Comparison of ENCODE assay signal across 8 cellular contexts in the genomic region with DNA sequence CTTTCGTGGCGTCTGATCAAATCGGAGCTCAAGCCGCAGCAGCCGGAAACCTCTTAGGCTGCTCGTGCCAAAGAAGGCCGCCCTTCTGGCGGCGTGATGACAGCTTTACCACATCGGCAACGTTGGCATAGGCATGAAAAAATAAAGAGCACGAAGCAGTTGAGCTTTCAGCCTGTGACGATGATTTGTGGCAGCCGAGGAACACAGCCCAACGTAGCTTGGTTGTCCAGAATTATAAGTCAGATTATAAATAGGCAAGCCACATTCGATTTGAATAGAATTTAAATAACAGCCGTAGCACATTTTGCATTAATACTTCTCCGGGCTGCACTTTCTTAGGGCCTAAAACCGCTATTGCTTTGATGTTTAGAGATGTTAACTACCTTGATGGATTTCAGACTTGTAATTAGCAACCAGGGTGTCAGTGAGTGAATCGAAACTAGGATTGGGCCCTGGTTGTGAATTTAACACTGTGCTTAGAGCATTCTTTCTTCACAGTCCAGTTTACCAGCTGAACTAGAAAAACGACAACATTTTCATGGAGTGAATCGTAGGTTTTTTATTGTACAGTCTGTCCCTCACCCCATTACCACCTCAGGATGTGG. TPM values are rescaled to one million over a fixed set of nuclear protein-coding genes. Genes with fewer than 3 reads are reported as not detected.
DNase-seq lines count a peak whose midpoint lies in the region; ATAC-seq, FAIRE-seq and TF ChIP-seq lines count a peak whose summit lies in the region.

No MANE protein-coding gene starts in this region.

- H3K27me3 ChIP-seq in GM06990 (replicated peaks; ENCODE audit: control insufficient read depth, insufficient read depth, low read length) (no peaks in the 10 kb centered on the region), K562 (ENCODE audit: control insufficient read depth in 2 of 2, insufficient read depth in 2 of 2, low read length in 2 of 2) (no peaks in the 10 kb centered on the region; a peak in 1 of 5 replicates), iPS-20b (ENCODE audit: insufficient read depth, low read length) (no peaks in the 10 kb centered on the region), smooth muscle cell (ENCODE audit: low read depth) (no peaks in the 10 kb centered on the region)

- DNase-seq in GM06990 (ENCODE audit: extremely low read depth, insufficient read length) (peak; percentile 6), NCI-H1930 (lab: John Stamatoyannopoulos, UW) (peak; percentile 56 to 76), UCSD-AML1 (lab: John Stamatoyannopoulos, UW; ENCODE audit: unreplicated experiment) (peak; percentile 78), K562 (ENCODE audit: extremely low read depth in 1 of 4, low spot score in 3 of 4) (peak; percentile 35 to 81 (median 44)), smooth muscle cell (lab: John Stamatoyannopoulos, UW; ENCODE audit: unreplicated experiment) (peak; percentile 56), midbrain (lab: John Stamatoyannopoulos, UW) (no peak)

- POLR2A ChIA-PET in K562 (lab: Yijun Ruan, JAX): interaction anchor here (0.7 to 7.8 kb wide), 36 partner anchors 9 to 1236 kb away, joined by 3 to 176 read pairs (median 6); partner anchors contain the start of genes HBS1L, MAP7 and MTFR2

- under 1% methylated on average over 22 of the region's 22 CpGs for WGBS in K562 (ENCODE audit: insufficient coverage, low coverage, missing lambda C conversion rate)
- WGBS in smooth muscle cell (ENCODE audit: low lambda C conversion rate): 7% methylated on average over 22 of the region's 22 CpGs

- H3K79me2 ChIP-seq in K562 (ENCODE audit: control insufficient read depth, insufficient read depth, low read length): peaks cover 50% of the 10 kb centered on the region
- H3K79me2 ChIP-seq in smooth muscle cell (ENCODE audit: low read depth): peaks cover 36% of the 10 kb centered on the region

- H3K4me2 ChIP-seq in K562 (ENCODE audit: insufficient read depth, low read length) (peak overlapping the region; percentile 98), smooth muscle cell (peak overlapping the region; percentile 86)

- H2AFZ ChIP-seq in K562 (ENCODE audit: low read depth, low read length) (peak overlapping the region; percentile 88), smooth muscle cell (ENCODE audit: low read depth) (peak overlapping the region; percentile 22)

- peaks cover 3% of the 10 kb centered on the region for H3K9me1 ChIP-seq in K562 (ENCODE audit: control insufficient read depth, insufficient read depth, low read length)

- TF ChIP-seq CTCF in GM06990 (IDR thresholded peaks at IDR 0.05; ENCODE audit: insufficient read depth, low read length, poor library complexity, severe bottlenecking) (no peak), K562 (IDR thresholded peaks at IDR 0.05 in 2 of 3, conservative IDR thresholded peaks at IDR 0.05 in 1 of 3; ENCODE audit: insufficient read depth in 2 of 3, low read depth in 1 of 3, low read length in 3 of 3) (peak in 1 of 3 experiments; percentile 1; a peak in 1 of 6 replicates), smooth muscle cell (IDR thresholded peaks at IDR 0.05; ENCODE audit: borderline replicate concordance, insufficient read depth, poor library complexity, severe bottlenecking) (no peak)

- H3K36me3 ChIP-seq in GM06990 (ENCODE audit: control insufficient read depth, insufficient read depth, low read length) (no peaks in the 10 kb centered on the region; the same call in 1 of the 2 replicates), K562 (ENCODE audit: control insufficient read depth, insufficient read depth, low read length) (peaks cover 20% of the 10 kb centered on the region; the same call in 2 of the 3 replicates), iPS-20b (ENCODE audit: insufficient read depth, low read depth, low read length) (no peaks in the 10 kb centered on the region), smooth muscle cell (ENCODE audit: low read depth) (no peaks in the 10 kb centered on the region)

- H3K27ac ChIP-seq in K562 (ENCODE audit: extremely low read depth, low read depth, low read length) (peak overlapping the region; percentile 100), iPS-20b (ENCODE audit: low read length) (peak overlapping the region; percentile 92), smooth muscle cell (ENCODE audit: low read depth) (peak overlapping the region; percentile 100)

- 0 out of 4 replicates have a peak, but pooled peaks of 1 of the 2 experiments have one; percentile 6 for TF ChIP-seq RAD21 in K562 (CRISPR knock-in tag; conservative IDR thresholded peaks at IDR 0.05 in 1 of 2, IDR thresholded peaks at IDR 0.05 in 1 of 2)

- TSS peak; percentile 98 for BruUV-seq in K562 (replicated peaks; lab: Mats Ljungman, UMichigan)

- H4K20me1 ChIP-seq in K562 (replicated peaks; ENCODE audit: control insufficient read depth, insufficient read depth, low read length) (peaks cover 36% of the 10 kb centered on the region), smooth muscle cell (ENCODE audit: low read depth) (peaks cover 36% of the 10 kb centered on the region)

- H3K4me1 ChIP-seq in K562 (replicated peaks in 1 of 2; ENCODE audit: control insufficient read depth in 2 of 2, insufficient read depth in 2 of 2, low read length in 2 of 2): peaks cover 7 to 14% of the 10 kb centered on the region in 2 experiments
- H3K4me1 ChIP-seq in iPS-20b (ENCODE audit: insufficient read depth, low read length): peaks cover 8% of the 10 kb centered on the region; the same call in 1 of the 2 replicates
- H3K4me1 ChIP-seq in smooth muscle cell (ENCODE audit: low read depth): peaks cover 19% of the 10 kb centered on the region

- TF ChIP-seq EP300 in K562 (IDR thresholded peaks at IDR 0.05; ENCODE audit: low read length): no peak

- ATAC-seq in HG02798 (IDR thresholded peaks at IDR 0.05; ENCODE audit: poor library complexity, unreplicated experiment): peak; percentile 17
- peak; percentile 24 for ATAC-seq in K562

- FAIRE-seq in K562 (lab: Jason Lieb, UNC): peak; percentile 49

- TF ChIP-seq POLR2A in K562 (conservative IDR thresholded peaks at IDR 0.05): no peak

- in situ Hi-C loops in K562 (cut with MboI): no loop called here

- peaks cover 8% of the 10 kb centered on the region for H3F3A ChIP-seq in smooth muscle cell (ENCODE audit: low read depth)

- CTCF ChIA-PET in K562 (lab: Yijun Ruan, JAX; ENCODE audit: low intra/inter-chr PET ratio): no interaction called here

- H3K9me3 ChIP-seq in K562 (replicated peaks; ENCODE audit: control insufficient read depth, insufficient read depth, low read depth, low read length) (no peaks in the 10 kb centered on the region), iPS-20b (ENCODE audit: insufficient read depth, low read depth, low read length) (no peaks in the 10 kb centered on the region), smooth muscle cell (replicated peaks; ENCODE audit: low read depth) (no peaks in the 10 kb centered on the region)

- intact Hi-C loops in K562 (cut with micrococcal nuclease): no loop called here

- peak overlapping the region; percentile 100 for H3K4me3 ChIP-seq in GM06990 (replicated peaks; ENCODE audit: low read depth, low read length)
- H3K4me3 ChIP-seq in K562: peak overlapping the region; percentile 75
- H3K4me3 ChIP-seq in iPS-20b (ENCODE audit: low read length): peak overlapping the region; percentile 96
- peak overlapping the region; percentile 84 for H3K4me3 ChIP-seq in smooth muscle cell

- H3K9ac ChIP-seq in K562 (ENCODE audit: insufficient read depth in 1 of 2, low read depth in 2 of 2, low read length in 2 of 2) (peak overlapping the region; percentile 98 to 100), iPS-20b (ENCODE audit: low read depth, low read length) (peak overlapping the region; percentile 100), smooth muscle cell (ENCODE audit: low read depth) (peak overlapping the region; percentile 100)

RNA-seq across cellular contexts. Expression of gene BCLAF1, which starts 0.9 kb away (rescaled TPM):
- total RNA-seq in K562 (2011; cell fraction: chromatin; rRNA removed; ENCODE audit: low replicate concordance): 137 and 633 TPM in 2 replicates
- total RNA-seq in K562 (2011; cell fraction: nucleolus; rRNA removed): 47.0 and 65.4 TPM in 2 replicates
- 148 and 223 TPM in 2 replicates for total RNA-seq in K562 (2011; cell fraction: nucleoplasm; rRNA removed)
- total RNA-seq in K562 (2014; rRNA removed) (182 and 286 TPM in 2 replicates), K562 (2014; rRNA removed; fragmentation: Illumina TruSeq; extraction: Trizol) (206 and 262 TPM in 2 replicates), K562 (2015; rRNA removed; fragmentation: Illumina TruSeq; extraction: Trizol) (253 and 263 TPM in 2 replicates), K562 (2021) (144 and 165 TPM in 2 replicates), smooth muscle cell (151 and 193 TPM in 2 replicates)
- polyA plus RNA-seq in K562 (2011; rRNA removed) (96.1 and 102 TPM in 2 replicates), K562 (2014; fragmentation: Illumina TruSeq; extraction: Trizol) (165 and 195 TPM in 2 replicates), K562 (2014; fragmentation: Nextera tagmentation; extraction: Ambion mirVana) (10 to 100 TPM; 65.4 to 87.3 TPM), K562 (2014; rRNA removed) (93.8 and 116 TPM in 2 replicates), smooth muscle cell (61.1 and 68.2 TPM in 2 replicates)
- 23.3 and 33.3 TPM in 2 replicates for polyA plus RNA-seq in K562 (2011; cell fraction: cytosol; rRNA removed)
- polyA plus RNA-seq in K562 (2011; cell fraction: nucleus; rRNA removed): 105 and 150 TPM in 2 replicates
- 53.6 and 80.8 TPM in 2 replicates for polyA plus RNA-seq in K562 (2012)
- 302 and 350 TPM in 2 replicates for polyA minus RNA-seq in K562 (2011; rRNA and poly(A)+ RNA removed)
- 82.9 and 149 TPM in 2 replicates for polyA minus RNA-seq in K562 (2011; cell fraction: cytosol; rRNA and poly(A)+ RNA removed)
- polyA minus RNA-seq in K562 (2011; cell fraction: nucleus; rRNA and poly(A)+ RNA removed): 169 and 344 TPM in 2 replicates

RNA-seq across cellular contexts. Expression of gene MTFR2, which starts 40.4 kb away (rescaled TPM):
- total RNA-seq in K562 (2011; cell fraction: chromatin; rRNA removed; ENCODE audit: low replicate concordance): 37.8 and 63.0 TPM in 2 replicates
- 19.2 and 24.3 TPM in 2 replicates for total RNA-seq in K562 (2011; cell fraction: nucleolus; rRNA removed)
- total RNA-seq in K562 (2011; cell fraction: nucleoplasm; rRNA removed): 26.3 and 35.2 TPM in 2 replicates
- total RNA-seq in K562 (2014; rRNA removed): 10.0 and 10.1 TPM in 2 replicates
- 25.0 and 31.3 TPM in 2 replicates for total RNA-seq in K562 (2014; rRNA removed; fragmentation: Illumina TruSeq; extraction: Trizol)
- total RNA-seq in K562 (2015; rRNA removed; fragmentation: Illumina TruSeq; extraction: Trizol): 17.2 and 17.3 TPM in 2 replicates
- total RNA-seq in K562 (2021): 25.7 and 29.1 TPM in 2 replicates
- 46.7 and 60.1 TPM in 2 replicates for polyA plus RNA-seq in K562 (2011; rRNA removed)
- 45.1 and 49.3 TPM in 2 replicates for polyA plus RNA-seq in K562 (2011; cell fraction: cytosol; rRNA removed)
- 41.8 and 51.2 TPM in 2 replicates for polyA plus RNA-seq in K562 (2011; cell fraction: nucleus; rRNA removed)
- polyA plus RNA-seq in K562 (2012): 25.7 and 27.7 TPM in 2 replicates
- 44.7 and 63.3 TPM in 2 replicates for polyA plus RNA-seq in K562 (2014; fragmentation: Illumina TruSeq; extraction: Trizol)
- 10 to 100 TPM; 45.9 to 49.7 TPM for polyA plus RNA-seq in K562 (2014; fragmentation: Nextera tagmentation; extraction: Ambion mirVana)
- polyA plus RNA-seq in K562 (2014; rRNA removed): 44.6 and 51.8 TPM in 2 replicates
- 33.7 and 33.9 TPM in 2 replicates for polyA minus RNA-seq in K562 (2011; rRNA and poly(A)+ RNA removed)
- 7.5 and 13.0 TPM in 2 replicates for polyA minus RNA-seq in K562 (2011; cell fraction: cytosol; rRNA and poly(A)+ RNA removed)
- polyA minus RNA-seq in K562 (2011; cell fraction: nucleus; rRNA and poly(A)+ RNA removed): 29.8 and 32.0 TPM in 2 replicates
- total RNA-seq in smooth muscle cell: 10.9 and 12.4 TPM in 2 replicates
- 1.4 and 2.7 TPM in 2 replicates for polyA plus RNA-seq in smooth muscle cell
